ENCODE assay signal across 32 cellular contexts in the genomic region with DNA sequence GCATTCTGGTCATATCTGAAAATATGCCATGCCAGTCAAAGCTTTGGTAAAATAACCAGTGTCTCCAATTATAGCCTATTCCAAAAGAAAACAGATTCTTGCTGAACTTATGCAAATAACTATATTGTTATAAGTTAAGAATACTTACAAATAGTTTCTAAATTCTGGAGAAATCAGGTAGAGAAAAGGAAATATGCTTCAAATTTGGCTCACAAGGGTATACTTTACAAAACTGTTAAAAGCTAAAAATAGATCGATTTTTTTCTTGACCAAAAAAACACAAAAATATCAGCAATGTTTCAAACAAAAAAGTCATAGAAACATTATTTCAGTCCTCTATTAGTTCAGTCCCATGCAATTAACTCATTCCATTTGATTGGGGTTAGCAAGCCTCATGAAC.
"Had no signal": no experiment of that assay in that cellular context is flagged by ENCODE, and none has a peak within 500 bp of the region (broad histone marks: within the 10 kb centered on the region; RNA-seq: fewer than 3 reads in every experiment).

No MANE protein-coding gene starts in this region.

- H3K27ac ChIP-seq: ascending aorta, VCaP had no signal

- ATAC-seq: activated CD8-positive, alpha-beta memory T cell treated with anti-CD3 and anti-CD28 coated beads, Interleukin-2, amount 10 ng/mL, durations not matched to agents 7 days and 5 days; activated CD8-positive, alpha-beta T cell treated with anti-CD3 and anti-CD28 coated beads, Interleukin-2, amount 10 ng/mL, durations not matched to agents 7 days and 5 days; activated naive CD8-positive, alpha-beta T cell treated with anti-CD3 and anti-CD28 coated beads, Interleukin-2, amount 50 U/mL, for 24 hours had no signal

- H3K4me1 Mint-ChIP-seq: activated B cell treated with CpG ODN at 0.5 μM for 24 hours; activated CD4-positive, alpha-beta memory T cell treated with anti-CD3 and anti-CD28 coated beads, Interleukin-2, amount 10 ng/mL, durations not matched to agents 7 days and 5 days; activated CD4-positive, alpha-beta T cell treated with anti-CD3 and anti-CD28 coated beads, Interleukin-2, amount 10 ng/mL, durations not matched to agents 7 days and 5 days; activated CD8-positive, alpha-beta memory T cell treated with anti-CD3 and anti-CD28 coated beads, Interleukin-2, amount 10 ng/mL, durations not matched to agents 7 days and 5 days; activated naive CD4-positive, alpha-beta T cell treated with anti-CD3 and anti-CD28 coated beads, Interleukin-2, amount 10 ng/mL, durations not matched to agents 7 days and 5 days; activated naive CD4-positive, alpha-beta T cell treated with anti-CD3 and anti-CD28 coated beads, Interleukin-2, amount 50 U/mL, for 24 hours; activated naive CD8-positive, alpha-beta T cell treated with anti-CD3 and anti-CD28 coated beads, Interleukin-2, amount 10 ng/mL, durations not matched to agents 7 days and 5 days; activated naive CD8-positive, alpha-beta T cell treated with anti-CD3 and anti-CD28 coated beads, Interleukin-2, amount 50 U/mL, for 24 hours had no signal

- H3K27me3 ChIP-seq: ascending aorta had no signal

- H3K9me3 Mint-ChIP-seq: activated naive CD4-positive, alpha-beta T cell treated with anti-CD3 and anti-CD28 coated beads, Interleukin-2, amount 50 U/mL, for 24 hours had no signal

- H3K36me3 ChIP-seq: ascending aorta had no signal

- H3K27me3 Mint-ChIP-seq: activated B cell treated with CpG ODN at 0.5 μM for 24 hours; activated CD4-positive, alpha-beta memory T cell treated with anti-CD3 and anti-CD28 coated beads, Interleukin-2, amount 10 ng/mL, durations not matched to agents 7 days and 5 days; activated CD4-positive, alpha-beta T cell treated with anti-CD3 and anti-CD28 coated beads, Interleukin-2, amount 10 ng/mL, durations not matched to agents 7 days and 5 days; activated CD8-positive, alpha-beta memory T cell treated with anti-CD3 and anti-CD28 coated beads, Interleukin-2, amount 10 ng/mL, durations not matched to agents 7 days and 5 days; activated naive CD4-positive, alpha-beta T cell treated with anti-CD3 and anti-CD28 coated beads, Interleukin-2, amount 10 ng/mL, durations not matched to agents 7 days and 5 days; activated naive CD4-positive, alpha-beta T cell treated with anti-CD3 and anti-CD28 coated beads, Interleukin-2, amount 50 U/mL, for 24 hours; activated naive CD8-positive, alpha-beta T cell; activated naive CD8-positive, alpha-beta T cell treated with anti-CD3 and anti-CD28 coated beads, Interleukin-2, amount 10 ng/mL, durations not matched to agents 7 days and 5 days; activated naive CD8-positive, alpha-beta T cell treated with anti-CD3 and anti-CD28 coated beads, Interleukin-2, amount 50 U/mL, for 24 hours; activated T-cell treated with anti-CD3 and anti-CD28 coated beads, Interleukin-2, amount 50 U/mL, for 24 hours; brain had no signal

- H3K27ac Mint-ChIP-seq: activated B cell treated with CpG ODN at 0.5 μM for 24 hours; activated CD4-positive, alpha-beta memory T cell treated with anti-CD3 and anti-CD28 coated beads, Interleukin-2, amount 10 ng/mL, durations not matched to agents 7 days and 5 days; activated CD4-positive, alpha-beta T cell treated with anti-CD3 and anti-CD28 coated beads, Interleukin-2, amount 10 ng/mL, durations not matched to agents 7 days and 5 days; activated CD8-positive, alpha-beta memory T cell treated with anti-CD3 and anti-CD28 coated beads, Interleukin-2, amount 10 ng/mL, durations not matched to agents 7 days and 5 days; activated CD8-positive, alpha-beta T cell treated with anti-CD3 and anti-CD28 coated beads, Interleukin-2, amount 10 ng/mL, durations not matched to agents 7 days and 5 days; activated naive CD4-positive, alpha-beta T cell treated with anti-CD3 and anti-CD28 coated beads, Interleukin-2, amount 10 ng/mL, durations not matched to agents 7 days and 5 days; activated naive CD4-positive, alpha-beta T cell treated with anti-CD3 and anti-CD28 coated beads, Interleukin-2, amount 50 U/mL, for 24 hours; activated naive CD8-positive, alpha-beta T cell; activated naive CD8-positive, alpha-beta T cell treated with anti-CD3 and anti-CD28 coated beads, Interleukin-2, amount 10 ng/mL, durations not matched to agents 7 days and 5 days; activated naive CD8-positive, alpha-beta T cell treated with anti-CD3 and anti-CD28 coated beads, Interleukin-2, amount 50 U/mL, for 24 hours; activated T-cell treated with anti-CD3 and anti-CD28 coated beads, Interleukin-2, amount 50 U/mL, for 24 hours; activated T-helper 2 cell treated with anti-CD3 and anti-CD28 coated beads, Interferon-gamma antibody, Interleukin-2, Interleukin-4, amounts not matched to agents 10 μg/mL and 5 μg/mL and 100 μg/mL, durations not matched to agents 14 hours and 24 hours and 36 hours; brain; T-helper 1 cell treated with Interleukin-12 subunit alpha and Interleukin-12 subunit beta and Interleukin-4 antibody, amounts not matched to agents 30 μg/mL and 1 μg/mL, for 36 hours; T-helper 2 cell treated with Interferon-gamma antibody and Interleukin-4, amounts not matched to agents 5 μg/mL and 100 μg/mL, for 36 hours had no signal

- H3K4me3 Mint-ChIP-seq: activated B cell treated with CpG ODN at 0.5 μM for 24 hours; activated CD4-positive, alpha-beta memory T cell treated with anti-CD3 and anti-CD28 coated beads, Interleukin-2, amount 10 ng/mL, durations not matched to agents 7 days and 5 days; activated CD4-positive, alpha-beta T cell treated with anti-CD3 and anti-CD28 coated beads, Interleukin-2, amount 10 ng/mL, durations not matched to agents 7 days and 5 days; activated CD8-positive, alpha-beta memory T cell treated with anti-CD3 and anti-CD28 coated beads, Interleukin-2, amount 10 ng/mL, durations not matched to agents 7 days and 5 days; activated CD8-positive, alpha-beta T cell treated with anti-CD3 and anti-CD28 coated beads, Interleukin-2, amount 10 ng/mL, durations not matched to agents 7 days and 5 days; activated naive CD4-positive, alpha-beta T cell treated with anti-CD3 and anti-CD28 coated beads, Interleukin-2, amount 10 ng/mL, durations not matched to agents 7 days and 5 days; activated naive CD4-positive, alpha-beta T cell treated with anti-CD3 and anti-CD28 coated beads, Interleukin-2, amount 50 U/mL, for 24 hours; activated naive CD8-positive, alpha-beta T cell; activated naive CD8-positive, alpha-beta T cell treated with anti-CD3 and anti-CD28 coated beads, Interleukin-2, amount 10 ng/mL, durations not matched to agents 7 days and 5 days; activated naive CD8-positive, alpha-beta T cell treated with anti-CD3 and anti-CD28 coated beads, Interleukin-2, amount 50 U/mL, for 24 hours; activated T-cell treated with anti-CD3 and anti-CD28 coated beads, Interleukin-2, amount 50 U/mL, for 24 hours; brain; T-helper 1 cell treated with Interleukin-12 subunit alpha and Interleukin-12 subunit beta and Interleukin-4 antibody, amounts not matched to agents 30 μg/mL and 1 μg/mL, for 36 hours; T-helper 2 cell treated with Interferon-gamma antibody and Interleukin-4, amounts not matched to agents 5 μg/mL and 100 μg/mL, for 36 hours had no signal

- DNase-seq: activated B cell treated with CpG ODN at 0.5 μM for 24 hours; activated CD4-positive, alpha-beta memory T cell treated with anti-CD3 and anti-CD28 coated beads, Interleukin-2, amount 10 ng/mL, durations not matched to agents 7 days and 5 days; activated CD4-positive, alpha-beta T cell treated with anti-CD3 and anti-CD28 coated beads for 48 hours; activated CD4-positive, alpha-beta T cell treated with anti-CD3 and anti-CD28 coated beads, Interleukin-2, amount 10 ng/mL, durations not matched to agents 7 days and 5 days; activated CD4-positive, alpha-beta T cell treated with anti-CD3 and anti-CD28 coated beads, Interleukin-2, amount 50 U/mL, for 48 hours; activated CD4-positive, CD25-positive, alpha-beta regulatory T cell treated with anti-CD3 and anti-CD28 coated beads, Interleukin-2, amount 50 U/mL, for 72 hours; activated CD8-positive, alpha-beta memory T cell treated with anti-CD3 and anti-CD28 coated beads for 24 hours; activated CD8-positive, alpha-beta memory T cell treated with anti-CD3 and anti-CD28 coated beads, Interleukin-2, amount 10 ng/mL, durations not matched to agents 7 days and 5 days; activated CD8-positive, alpha-beta memory T cell treated with anti-CD3 and anti-CD28 coated beads, Interleukin-2, amount 50 U/mL, for 48 hours; activated CD8-positive, alpha-beta T cell treated with anti-CD3 and anti-CD28 coated beads, Interleukin-2, amount 10 ng/mL, durations not matched to agents 7 days and 5 days; activated effector memory CD4-positive, alpha-beta T cell treated with Interleukin-2 at 50 U/mL for 16 hours; activated gamma-delta T cell; activated naive CD4-positive, alpha-beta T cell treated with anti-CD3 and anti-CD28 coated beads, Interleukin-2, amount 10 ng/mL, durations not matched to agents 7 days and 5 days; activated naive CD4-positive, alpha-beta T cell treated with Interleukin-2 at 50 U/mL for 16 hours; activated naive CD8-positive, alpha-beta T cell treated with anti-CD3 and anti-CD28 coated beads, Interleukin-2, amount 10 ng/mL, durations not matched to agents 7 days and 5 days; activated naive CD8-positive, alpha-beta T cell treated with anti-CD3 and anti-CD28 coated beads, Interleukin-2, amount 50 U/mL, for 24 hours; activated T-cell treated with anti-CD3 and anti-CD28 coated beads, Interleukin-2, amount 50 U/mL, for 24 hours; activated T-cell treated with anti-CD3 and anti-CD28 coated beads, Interleukin-2, amount 50 U/mL, for 48 hours; amygdala; anterior cingulate cortex; central memory CD4-positive, alpha-beta T cell; T-helper 1 cell; T-helper 2 cell; T-helper 9 cell had no signal

- H3K9me3 ChIP-seq: ascending aorta had no signal

- H3K4me3 ChIP-seq: ascending aorta had no signal
